ENCODE assay signal across 1 cellular context in the genomic region with DNA sequence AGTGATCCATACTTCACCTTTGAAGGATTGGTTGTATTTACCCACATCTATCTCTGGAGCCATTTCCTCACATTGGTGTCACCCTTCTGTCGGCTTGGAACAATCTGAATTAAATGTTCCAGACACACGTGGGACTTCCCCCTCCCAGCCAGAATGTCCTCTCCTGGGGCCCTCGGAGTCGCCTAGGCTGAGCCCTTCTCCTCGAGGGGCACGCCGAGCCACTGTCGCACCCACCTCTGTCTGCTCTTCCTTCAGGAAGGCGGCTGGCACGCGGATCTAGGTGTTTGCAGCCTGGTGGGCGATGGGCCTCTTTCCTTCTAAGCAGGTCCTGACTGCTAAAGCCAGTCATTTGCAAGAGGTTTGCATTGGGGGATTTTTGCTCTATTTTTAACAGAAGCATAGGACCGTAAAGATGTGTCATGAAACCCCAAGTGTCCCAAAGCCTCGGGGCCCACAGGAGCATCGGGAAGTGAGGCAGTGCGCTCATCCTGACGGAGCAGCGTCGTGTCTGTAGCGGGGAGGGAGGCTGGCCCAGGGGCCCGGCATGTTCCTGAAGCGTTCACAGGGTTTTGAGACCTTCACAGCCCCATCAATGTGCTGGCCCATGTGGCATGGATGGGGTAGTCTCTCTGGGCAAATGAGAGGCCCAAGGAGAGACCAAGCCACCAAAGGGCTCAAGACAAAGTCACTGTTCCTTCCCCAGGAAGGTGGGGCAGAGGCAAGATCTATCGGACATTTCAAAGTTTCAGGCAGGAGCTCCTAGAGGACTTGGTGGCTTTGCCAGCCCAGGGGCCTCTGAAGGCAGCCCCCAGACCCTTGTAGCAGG.
TF ChIP-seq lines count a peak whose summit lies in the region.

No MANE protein-coding gene starts in this region.

TF ChIP-seq in GM12878, 131 proteins besides CTCF, POLR2A, EP300 and RAD21 (continued from another document):
- TF ChIP-seq, protein P1, sequence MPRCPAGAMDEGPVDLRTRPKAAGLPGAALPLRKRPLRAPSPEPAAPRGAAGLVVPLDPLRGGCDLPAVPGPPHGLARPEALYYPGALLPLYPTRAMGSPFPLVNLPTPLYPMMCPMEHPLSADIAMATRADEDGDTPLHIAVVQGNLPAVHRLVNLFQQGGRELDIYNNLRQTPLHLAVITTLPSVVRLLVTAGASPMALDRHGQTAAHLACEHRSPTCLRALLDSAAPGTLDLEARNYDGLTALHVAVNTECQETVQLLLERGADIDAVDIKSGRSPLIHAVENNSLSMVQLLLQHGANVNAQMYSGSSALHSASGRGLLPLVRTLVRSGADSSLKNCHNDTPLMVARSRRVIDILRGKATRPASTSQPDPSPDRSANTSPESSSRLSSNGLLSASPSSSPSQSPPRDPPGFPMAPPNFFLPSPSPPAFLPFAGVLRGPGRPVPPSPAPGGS (IDR thresholded peaks at IDR 0.05; ENCODE audit: borderline replicate concordance, insufficient read depth, low read depth, low read length, poor library complexity, severe bottlenecking): peak; percentile 28
- TF ChIP-seq HDAC2 (IDR thresholded peaks at IDR 0.05) (no peak), NFIC (IDR thresholded peaks at IDR 0.05; ENCODE audit: low read depth, low read length) (peak; percentile 40; the same call in 1 of the 2 replicates), IKZF2 (IDR thresholded peaks at IDR 0.05) (0 out of 4 replicates have a peak, but pooled peaks of 1 of the 2 experiments have one; percentile 24), NR2F1 (conservative IDR thresholded peaks at IDR 0.05) (no peak), TARDBP (IDR thresholded peaks at IDR 0.05; ENCODE audit: borderline replicate concordance) (no peak), NRF1 (conservative IDR thresholded peaks at IDR 0.05; ENCODE audit: low read depth, low read length) (no peak), FOXM1 (IDR thresholded peaks at IDR 0.05; ENCODE audit: low read depth, low read length) (0 out of 2 replicates have a peak, but pooled peaks have one; percentile 24), MEF2A (IDR thresholded peaks at IDR 0.05; ENCODE audit: insufficient read depth, low read depth, low read length) (peak; percentile 80; the same call in 1 of the 2 replicates), RUNX3 (IDR thresholded peaks at IDR 0.05; ENCODE audit: low read length) (peak; percentile 55), ZBTB33 (IDR thresholded peaks at IDR 0.05) (no peak), SIX5 (IDR thresholded peaks at IDR 0.05; ENCODE audit: low read depth, low read length, severe bottlenecking) (no peak)
